ENCODE assay signal across 17 cellular contexts in the genomic region with DNA sequence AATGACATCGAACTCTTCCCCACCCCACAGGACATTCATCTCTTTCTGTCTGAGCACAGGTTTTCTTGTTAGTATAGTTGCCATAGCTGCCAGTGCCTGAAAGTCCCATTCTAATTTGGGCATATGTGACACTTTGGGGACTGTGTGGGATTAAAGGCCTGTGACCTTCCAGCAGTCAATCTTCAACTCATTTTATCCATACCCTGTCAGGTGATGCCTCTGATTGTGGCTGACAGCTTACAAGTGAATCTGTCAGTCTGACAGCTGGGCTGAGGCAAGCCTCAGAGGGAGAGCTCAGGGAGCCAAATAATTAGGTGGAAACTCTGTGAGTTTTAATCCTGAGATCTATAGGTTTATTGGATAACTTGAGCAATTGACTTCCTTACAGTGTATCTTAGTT. TPM values are rescaled to one million over a fixed set of nuclear protein-coding genes. Genes with fewer than 3 reads are reported as not detected.
"Had no signal": no experiment of that assay in that cellular context is flagged by ENCODE, and none has a peak within 500 bp of the region (broad histone marks: within the 10 kb centered on the region; RNA-seq: fewer than 3 reads in every experiment).

No MANE protein-coding gene starts in this region.

- ATAC-seq: activated T-helper 17 cell treated with anti-CD3 and anti-CD28 coated beads, Interleukin-2, amount 50 U/mL, for 72 hours; lower lobe of right lung; natural killer cell treated with Interleukin-12 subunit alpha and Interleukin-12 subunit beta and Interleukin-15 and Interleukin-18, amount 100 ng/mL, for 72 hours; T-cell had no signal

- H3K9me3 ChIP-seq: esophagus squamous epithelium, lower lobe of right lung, suprapubic skin, transverse colon had no signal

- H3K4me1 Mint-ChIP-seq: activated B cell treated with CpG ODN at 0.5 μM for 24 hours; activated T-helper 17 cell treated with anti-CD3 and anti-CD28 coated beads, Interleukin-2, amount 50 U/mL, for 72 hours; T-cell had no signal

- H3K27ac Mint-ChIP-seq: activated B cell treated with CpG ODN at 0.5 μM for 24 hours; activated CD4-positive, alpha-beta memory T cell treated with anti-CD3 and anti-CD28 coated beads for 36 hours; activated T-helper 17 cell treated with anti-CD3 and anti-CD28 coated beads, Interleukin-2, amount 50 U/mL, for 72 hours; natural killer cell treated with Interleukin-12 subunit alpha and Interleukin-12 subunit beta and Interleukin-15 and Interleukin-18, amount 100 ng/mL, for 72 hours; stimulated activated naive CD8-positive, alpha-beta T cell treated with anti-CD3 and anti-CD28 coated beads, Interleukin-15, Interleukin-2, amounts not matched to agents 100 ng/mL and 50 ng/mL, for 24 hours; T-cell had no signal

- H3K4me1 ChIP-seq: esophagus squamous epithelium, lower lobe of right lung, suprapubic skin, transverse colon had no signal

- H3K4me3 Mint-ChIP-seq: activated B cell treated with CpG ODN at 0.5 μM for 24 hours; activated CD4-positive, alpha-beta memory T cell treated with anti-CD3 and anti-CD28 coated beads for 36 hours; activated T-helper 17 cell treated with anti-CD3 and anti-CD28 coated beads, Interleukin-2, amount 50 U/mL, for 72 hours; natural killer cell treated with Interleukin-12 subunit alpha and Interleukin-12 subunit beta and Interleukin-15 and Interleukin-18, amount 100 ng/mL, for 72 hours; stimulated activated naive CD8-positive, alpha-beta T cell treated with anti-CD3 and anti-CD28 coated beads, Interleukin-15, Interleukin-2, amounts not matched to agents 100 ng/mL and 50 ng/mL, for 24 hours; T-cell had no signal

- H3K36me3 ChIP-seq: transverse colon had no signal

- H3K27me3 ChIP-seq: esophagus squamous epithelium, suprapubic skin, transverse colon had no signal

- H3K27me3 Mint-ChIP-seq: activated B cell treated with CpG ODN at 0.5 μM for 24 hours; activated CD4-positive, alpha-beta memory T cell treated with anti-CD3 and anti-CD28 coated beads for 36 hours; activated T-helper 17 cell treated with anti-CD3 and anti-CD28 coated beads, Interleukin-2, amount 50 U/mL, for 72 hours; natural killer cell treated with Interleukin-12 subunit alpha and Interleukin-12 subunit beta and Interleukin-15 and Interleukin-18, amount 100 ng/mL, for 72 hours; stimulated activated naive CD8-positive, alpha-beta T cell treated with anti-CD3 and anti-CD28 coated beads, Interleukin-15, Interleukin-2, amounts not matched to agents 100 ng/mL and 50 ng/mL, for 24 hours; T-cell had no signal

- H3K4me3 ChIP-seq: esophagus squamous epithelium, lower lobe of right lung, suprapubic skin, transverse colon had no signal

- DNase-seq: activated B cell treated with CpG ODN at 0.5 μM for 24 hours; activated CD4-positive, alpha-beta memory T cell treated with anti-CD3 and anti-CD28 coated beads for 36 hours; activated CD4-positive, alpha-beta T cell treated with anti-CD3 and anti-CD28 coated beads for 4 hours; activated naive CD4-positive, alpha-beta T cell; activated T-cell treated with anti-CD3 and anti-CD28 coated beads, Interleukin-2, amount 50 U/mL, for 1 hour; aorta; effector CD4-positive, alpha-beta T cell; esophagus squamous epithelium; lower lobe of right lung; occipital lobe; stimulated activated CD4-positive, alpha-beta T cell treated with anti-CD3 and anti-CD28 coated beads, Interleukin-2, amount 100 ng/mL, for 24 hours; T-cell; transverse colon had no signal

- H3K9me3 Mint-ChIP-seq: activated B cell treated with CpG ODN at 0.5 μM for 24 hours; activated CD4-positive, alpha-beta memory T cell treated with anti-CD3 and anti-CD28 coated beads for 36 hours; activated T-helper 17 cell treated with anti-CD3 and anti-CD28 coated beads, Interleukin-2, amount 50 U/mL, for 72 hours; natural killer cell treated with Interleukin-12 subunit alpha and Interleukin-12 subunit beta and Interleukin-15 and Interleukin-18, amount 100 ng/mL, for 72 hours; stimulated activated naive CD8-positive, alpha-beta T cell treated with anti-CD3 and anti-CD28 coated beads, Interleukin-15, Interleukin-2, amounts not matched to agents 100 ng/mL and 50 ng/mL, for 24 hours; T-cell had no signal

- H3K27ac ChIP-seq: esophagus squamous epithelium, lower lobe of right lung, suprapubic skin, transverse colon had no signal

RNA-seq across cellular contexts. Expression of gene FABP3, which starts 46.4 kb away (rescaled TPM):
- total RNA-seq: activated CD4-positive, alpha-beta memory T cell treated with anti-CD3 and anti-CD28 coated beads for 36 hours; activated T-helper 17 cell treated with anti-CD3 and anti-CD28 coated beads, Interleukin-2, amount 50 U/mL, for 72 hours; natural killer cell treated with Interleukin-12 subunit alpha and Interleukin-12 subunit beta and Interleukin-15 and Interleukin-18, amount 100 ng/mL, for 72 hours had no signal
